ENCODE assay signal across 8 cellular contexts in genomic region chr17:2137342-2138098, GRCh38.
DNase-seq lines count a peak whose midpoint lies in the region; ATAC-seq and TF ChIP-seq lines count a peak whose summit lies in the region.

No MANE protein-coding gene starts in this region.

- WGBS in spleen, 5 donors: 76 to 83% (median 79%) methylated on average over 11 of the region's 11 CpGs

- H3K4me3 ChIP-seq in A673 (ENCODE audit: low read depth, low read length, poor library complexity, severe bottlenecking): no peak overlapping the region
- H3K4me3 ChIP-seq in fibroblast of pulmonary artery (replicated peaks; ENCODE audit: low read depth, low read length): no peak overlapping the region
- no peak overlapping the region for H3K4me3 ChIP-seq in spleen

- peak; percentile 45 for ATAC-seq in GM18907 (IDR thresholded peaks at IDR 0.05; ENCODE audit: unreplicated experiment)
- ATAC-seq in HG02885 (IDR thresholded peaks at IDR 0.05; ENCODE audit: poor library complexity, unreplicated experiment): no peak
- no peak for ATAC-seq in GM18505 (IDR thresholded peaks at IDR 0.05; ENCODE audit: unreplicated experiment)

- H3K27ac ChIP-seq in A673 (ENCODE audit: low read depth, low read length, poor library complexity, severe bottlenecking): no peak overlapping the region
- peak overlapping the region in 7 of 8 donors; percentile 16 to 64 (median 49) for H3K27ac ChIP-seq in spleen

- BruUV-seq in A673 (replicated peaks; lab: Mats Ljungman, UMichigan): no TSS peak

- intact Hi-C loops in A673 (cut with micrococcal nuclease; ENCODE audit: unreplicated experiment): no loop called here
- intact Hi-C loops in spleen (cut with DNase I; ENCODE audit: low total_unique reads): no loop called here

- TF ChIP-seq CTCF in A673 (conservative IDR thresholded peaks at IDR 0.05; ENCODE audit: low read depth, low read length) (no peak), fibroblast of pulmonary artery (IDR thresholded peaks at IDR 0.05; ENCODE audit: low read length, missing control alignments) (no peak), spleen (IDR thresholded peaks at IDR 0.05 in 8 of 11, conservative IDR thresholded peaks at IDR 0.05 in 3 of 11) (no peak)

- H3K27me3 ChIP-seq in A673 (replicated peaks; ENCODE audit: insufficient read depth, low read depth, low read length, poor library complexity): no peaks in the 10 kb centered on the region
- H3K27me3 ChIP-seq in spleen (replicated peaks in 1 of 7): no peaks in the 10 kb centered on the region

- DNase-seq in A673 (ENCODE audit: low spot score) (peak; percentile 88), NCI-H69 (lab: John Stamatoyannopoulos, UW) (peak; percentile 27), fibroblast of pulmonary artery (ENCODE audit: low read depth) (peak; percentile 71), spleen (no peak), NCI-H1105 treated with DMSO at 0.1 percent for 48 hours (lab: John Stamatoyannopoulos, UW) (no peak)

- TF ChIP-seq POLR2A in spleen (IDR thresholded peaks at IDR 0.05): no peak
- TF ChIP-seq POLR2A in GM18505 (IDR thresholded peaks at IDR 0.05; ENCODE audit: borderline replicate concordance, extremely low read depth, insufficient read depth, insufficient read length): no peak

- no peaks in the 10 kb centered on the region for H3K36me3 ChIP-seq in A673 (ENCODE audit: insufficient read depth, low read length, poor library complexity, severe bottlenecking)
- peaks cover 0 to 18% (median 0%) of the 10 kb centered on the region in 6 donors for H3K36me3 ChIP-seq in spleen

- H3K9me3 ChIP-seq in A673 (ENCODE audit: low read depth, low read length, poor library complexity, severe bottlenecking): no peaks in the 10 kb centered on the region
- no peaks in the 10 kb centered on the region for H3K9me3 ChIP-seq in spleen

- POLR2A ChIA-PET in A673 (lab: Charles Lee; ENCODE audit: low non-redundant PET): interaction anchor here (0.6 kb wide), 1 partner anchor 90 kb away, joined by 3 read pairs; no protein-coding TSS in a partner anchor

- H3K4me1 ChIP-seq in A673 (ENCODE audit: insufficient read depth, low read length, poor library complexity, severe bottlenecking) (peaks cover 38% of the 10 kb centered on the region), spleen (peaks cover 11 to 29% (median 24%) of the 10 kb centered on the region in 6 donors)

- CTCF ChIA-PET in A673 (lab: Charles Lee): no interaction called here

Comparison
In these comparisons a context has a peak if more than half of its experiments do, and no peak if none do; other contexts are left out.
1. DNase-seq: peak in A673 (single experiment), NCI-H69 (single experiment) and fibroblast of pulmonary artery (single experiment); none in spleen (single experiment) and NCI-H1105 treated with DMSO at 0.1 percent for 48 hours (single experiment).